9 cellular contexts compared by ENCODE assay signal in the genomic region with DNA sequence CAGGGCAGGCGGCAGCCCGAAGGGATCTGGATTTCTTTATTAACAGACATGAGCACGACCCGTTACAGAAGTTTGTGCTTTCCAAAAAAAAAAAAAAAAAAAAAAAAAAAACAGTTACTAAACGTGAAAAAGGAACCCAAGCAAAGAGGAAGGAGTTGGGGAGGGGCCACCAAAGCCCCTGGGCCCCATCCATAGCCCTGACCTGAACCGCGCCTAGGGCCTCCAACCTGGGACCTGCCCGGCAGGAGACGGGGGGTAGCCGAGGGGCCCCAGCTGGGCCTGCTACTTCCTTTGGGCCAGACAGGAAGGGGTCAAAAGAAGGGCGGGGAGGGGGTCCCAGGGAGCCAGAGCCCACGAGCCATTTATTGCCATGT. TPM values are rescaled to one million over a fixed set of nuclear protein-coding genes. Genes with fewer than 3 reads are reported as not detected.
A peak's percentile ranks its signal among the peaks of the same experiment; 100 is the strongest.
DNase-seq lines count a peak whose midpoint lies in the region; ATAC-seq and TF ChIP-seq lines count a peak whose summit lies in the region.
"Had no signal": no experiment of that assay in that cellular context is flagged by ENCODE, and none has a peak within 500 bp of the region (broad histone marks: within the 10 kb centered on the region; RNA-seq: fewer than 3 reads in every experiment).

No MANE protein-coding gene starts in this region.

- H3K4me3 Mint-ChIP-seq in activated T-helper 1 cell treated with anti-CD3 and anti-CD28 coated beads, Interleukin-12 subunit alpha, Interleukin-12 subunit beta, Interleukin-2, Interleukin-4 antibody, amounts not matched to agents 30 ng/mL and 10 ng/mL and 1 ng/mL, durations not matched to agents 14 hours and 24 hours and 36 hours = peak overlapping the region; percentile 84

- H3K4me1 ChIP-seq in left ventricle myocardium inferior = peaks cover 52% of the 10 kb centered on the region
- H3K4me1 ChIP-seq in mucosa of descending colon (ENCODE audit: low read depth) = peaks cover 13% of the 10 kb centered on the region
- peaks cover 24% of the 10 kb centered on the region for H3K4me1 ChIP-seq in upper lobe of right lung

- peaks cover 18% of the 10 kb centered on the region for H3K27me3 Mint-ChIP-seq in activated T-helper 1 cell treated with anti-CD3 and anti-CD28 coated beads, Interleukin-12 subunit alpha, Interleukin-12 subunit beta, Interleukin-2, Interleukin-4 antibody, amounts not matched to agents 30 ng/mL and 10 ng/mL and 1 ng/mL, durations not matched to agents 14 hours and 24 hours and 36 hours (ENCODE audit: insufficient read depth)

- H3K4me1 Mint-ChIP-seq in activated T-helper 1 cell treated with anti-CD3 and anti-CD28 coated beads, Interleukin-12 subunit alpha, Interleukin-12 subunit beta, Interleukin-2, Interleukin-4 antibody, amounts not matched to agents 30 ng/mL and 10 ng/mL and 1 ng/mL, durations not matched to agents 14 hours and 24 hours and 36 hours (ENCODE audit: low read depth) = peaks cover 16% of the 10 kb centered on the region

- H3K9me3 ChIP-seq in left ventricle myocardium inferior (replicated peaks) (no peaks in the 10 kb centered on the region), mucosa of descending colon (no peaks in the 10 kb centered on the region), upper lobe of right lung (no peaks in the 10 kb centered on the region)

- no peaks in the 10 kb centered on the region for H3K9me3 Mint-ChIP-seq in activated T-helper 1 cell treated with anti-CD3 and anti-CD28 coated beads, Interleukin-12 subunit alpha, Interleukin-12 subunit beta, Interleukin-2, Interleukin-4 antibody, amounts not matched to agents 30 ng/mL and 10 ng/mL and 1 ng/mL, durations not matched to agents 14 hours and 24 hours and 36 hours
- H3K9me3 Mint-ChIP-seq: dendritic cell treated with granulocyte-macrophage colony-stimulating factor and Interleukin-4, amounts not matched to agents 40 ng/mL and 50 ng/mL, for 4 days had no signal

- peaks cover 26% of the 10 kb centered on the region for H3K36me3 ChIP-seq in left ventricle myocardium inferior
- H3K36me3 ChIP-seq in mucosa of descending colon (ENCODE audit: low read depth) = no peaks in the 10 kb centered on the region
- H3K36me3 ChIP-seq in upper lobe of right lung = no peaks in the 10 kb centered on the region

- peak overlapping the region; percentile 75 for H3K4me3 ChIP-seq in left ventricle myocardium inferior
- no peak overlapping the region for H3K4me3 ChIP-seq in mucosa of descending colon
- H3K4me3 ChIP-seq in upper lobe of right lung = peak overlapping the region; percentile 57

- H3K36me3 Mint-ChIP-seq in activated T-helper 1 cell treated with anti-CD3 and anti-CD28 coated beads, Interleukin-12 subunit alpha, Interleukin-12 subunit beta, Interleukin-2, Interleukin-4 antibody, amounts not matched to agents 30 ng/mL and 10 ng/mL and 1 ng/mL, durations not matched to agents 14 hours and 24 hours and 36 hours (ENCODE audit: low read depth) = peaks cover 4% of the 10 kb centered on the region

- intact Hi-C loops in left ventricle myocardium inferior (cut with micrococcal nuclease) = loop anchor here (10.0 kb wide), 1 partner anchor 142 kb away; the partner anchor contains the start of gene MXD3
- intact Hi-C loops in cardiac septum (cut with DNase I) = loop anchor here (2.0 to 10.0 kb wide), 3 partner anchors 22 to 142 kb away; partner anchors contain the start of genes GRK6 and MXD3
- intact Hi-C loops in activated T-helper 1 cell treated with anti-CD3 and anti-CD28 coated beads, Interleukin-12 subunit alpha, Interleukin-12 subunit beta, Interleukin-2, Interleukin-4 antibody, amounts not matched to agents 30 ng/mL and 10 ng/mL and 1 ng/mL, durations not matched to agents 14 hours and 24 hours and 36 hours (cut with micrococcal nuclease) = loop anchor here (1.0 to 5.0 kb wide), 5 partner anchors 16 to 324 kb away; partner anchors contain the start of genes NSD1, PDLIM7 and TMED9
- intact Hi-C loops in mucosa of descending colon (cut with DNase I, micrococcal nuclease) = no loop called here
- intact Hi-C loops in upper lobe of right lung (cut with DNase I) = loop anchor here (10.0 kb wide), 1 partner anchor 52 kb away; the partner anchor contains the start of genes F12 and PFN3

- H3K27ac ChIP-seq in left ventricle myocardium inferior (replicated peaks) (peak overlapping the region; percentile 81), upper lobe of right lung (no peak overlapping the region)

- ATAC-seq in mucosa of descending colon = no peak
- ATAC-seq in upper lobe of right lung = no peak
- no peak for ATAC-seq in HG03159 (IDR thresholded peaks at IDR 0.05; ENCODE audit: unreplicated experiment)
- ATAC-seq in GM19452 (IDR thresholded peaks at IDR 0.05; ENCODE audit: unreplicated experiment) = no peak

- no peak for DNase-seq in left ventricle myocardium inferior
- no peak for DNase-seq in cardiac septum (ENCODE audit: low spot score)
- no peak for DNase-seq in activated T-helper 1 cell treated with anti-CD3 and anti-CD28 coated beads, Interleukin-12 subunit alpha, Interleukin-12 subunit beta, Interleukin-2, Interleukin-4 antibody, amounts not matched to agents 30 ng/mL and 10 ng/mL and 1 ng/mL, durations not matched to agents 14 hours and 24 hours and 36 hours (ENCODE audit: low spot score)
- DNase-seq in mucosa of descending colon = peak in 2 of 3 donors; percentile 54 to 69
- DNase-seq in upper lobe of right lung = no peak
- DNase-seq in NCI-H1048 (lab: John Stamatoyannopoulos, UW) = no peak

- H3K27ac Mint-ChIP-seq in activated T-helper 1 cell treated with anti-CD3 and anti-CD28 coated beads, Interleukin-12 subunit alpha, Interleukin-12 subunit beta, Interleukin-2, Interleukin-4 antibody, amounts not matched to agents 30 ng/mL and 10 ng/mL and 1 ng/mL, durations not matched to agents 14 hours and 24 hours and 36 hours = no peak overlapping the region
- H3K27ac Mint-ChIP-seq: dendritic cell treated with granulocyte-macrophage colony-stimulating factor and Interleukin-4, amounts not matched to agents 40 ng/mL and 50 ng/mL, for 4 days had no signal

- H3K27me3 ChIP-seq in left ventricle myocardium inferior (ENCODE audit: low read depth) = peaks cover 19% of the 10 kb centered on the region
- H3K27me3 ChIP-seq in upper lobe of right lung = no peaks in the 10 kb centered on the region

- peak; percentile 43 for TF ChIP-seq CTCF in left ventricle myocardium inferior (IDR thresholded peaks at IDR 0.05; ENCODE audit: borderline replicate concordance)
- no peak for TF ChIP-seq CTCF in mucosa of descending colon (IDR thresholded peaks at IDR 0.05)
- no peak for TF ChIP-seq CTCF in upper lobe of right lung (IDR thresholded peaks at IDR 0.05)

RNA-seq across cellular contexts. Expression of gene PRR7, which starts 10.0 kb away (rescaled TPM):
- total RNA-seq in left ventricle myocardium inferior = 2.1 TPM
- 5.1 TPM for total RNA-seq in cardiac septum
- 10.3 and 11.2 TPM in 2 replicates for total RNA-seq in activated T-helper 1 cell treated with anti-CD3 and anti-CD28 coated beads, Interleukin-12 subunit alpha, Interleukin-12 subunit beta, Interleukin-2, Interleukin-4 antibody, amounts not matched to agents 30 ng/mL and 10 ng/mL and 1 ng/mL, durations not matched to agents 14 hours and 24 hours and 36 hours
- total RNA-seq in mucosa of descending colon = 1 to 10 TPM; 1.1 to 1.2 (median 1.2) TPM
- 2.1 TPM for total RNA-seq in upper lobe of right lung

RNA-seq across cellular contexts. Expression of gene DBN1, which starts 16.9 kb away (rescaled TPM):
- 21.8 TPM for total RNA-seq in left ventricle myocardium inferior
- 27.5 TPM for total RNA-seq in cardiac septum
- 13.1 and 14.4 TPM in 2 replicates for total RNA-seq in activated T-helper 1 cell treated with anti-CD3 and anti-CD28 coated beads, Interleukin-12 subunit alpha, Interleukin-12 subunit beta, Interleukin-2, Interleukin-4 antibody, amounts not matched to agents 30 ng/mL and 10 ng/mL and 1 ng/mL, durations not matched to agents 14 hours and 24 hours and 36 hours
- 10 to 100 TPM; 12.1 to 61.8 (median 17.2) TPM for total RNA-seq in mucosa of descending colon
- 34.6 TPM for total RNA-seq in upper lobe of right lung

RNA-seq across cellular contexts. Expression of gene GRK6, which starts 30.1 kb away (rescaled TPM):
- total RNA-seq in left ventricle myocardium inferior (15.6 TPM), cardiac septum (20.2 TPM), mucosa of descending colon (10 to 100 TPM; 38.4 to 48.1 (median 46.7) TPM), upper lobe of right lung (43.9 TPM)
- total RNA-seq in activated T-helper 1 cell treated with anti-CD3 and anti-CD28 coated beads, Interleukin-12 subunit alpha, Interleukin-12 subunit beta, Interleukin-2, Interleukin-4 antibody, amounts not matched to agents 30 ng/mL and 10 ng/mL and 1 ng/mL, durations not matched to agents 14 hours and 24 hours and 36 hours = 122 and 132 TPM in 2 replicates

RNA-seq across cellular contexts. Expression of gene PDLIM7, which starts 40.8 kb away (rescaled TPM):
- total RNA-seq in left ventricle myocardium inferior (54.4 TPM), cardiac septum (133 TPM), mucosa of descending colon (100 to 1,000 TPM in 1 of 3 donors, 10 to 100 TPM in 2; 12.9 to 333 (median 54.0) TPM), upper lobe of right lung (59.1 TPM)
- 49.2 and 49.9 TPM in 2 replicates for total RNA-seq in activated T-helper 1 cell treated with anti-CD3 and anti-CD28 coated beads, Interleukin-12 subunit alpha, Interleukin-12 subunit beta, Interleukin-2, Interleukin-4 antibody, amounts not matched to agents 30 ng/mL and 10 ng/mL and 1 ng/mL, durations not matched to agents 14 hours and 24 hours and 36 hours

RNA-seq across cellular contexts. Expression of gene F12, which starts 47.2 kb away (rescaled TPM):
- total RNA-seq in left ventricle myocardium inferior (not detected), cardiac septum (not detected), mucosa of descending colon (1 to 10 TPM; 3.0 to 9.2 (median 7.0) TPM), upper lobe of right lung (0.69 TPM)
- total RNA-seq in activated T-helper 1 cell treated with anti-CD3 and anti-CD28 coated beads, Interleukin-12 subunit alpha, Interleukin-12 subunit beta, Interleukin-2, Interleukin-4 antibody, amounts not matched to agents 30 ng/mL and 10 ng/mL and 1 ng/mL, durations not matched to agents 14 hours and 24 hours and 36 hours = 1.3 and 2.2 TPM in 2 replicates

Comparison
In these comparisons a context has a peak if more than half of its experiments do, and no peak if none do; other contexts are left out.
1. DNase-seq: peak in mucosa of descending colon (2 of 3); none in left ventricle myocardium inferior (single experiment), cardiac septum (single experiment), activated T-helper 1 cell treated with anti-CD3 and anti-CD28 coated beads, Interleukin-12 subunit alpha, Interleukin-12 subunit beta, Interleukin-2, Interleukin-4 antibody, amounts not matched to agents 30 ng/mL and 10 ng/mL and 1 ng/mL, durations not matched to agents 14 hours and 24 hours and 36 hours (single experiment), upper lobe of right lung (single experiment) and NCI-H1048 (single experiment).
2. intact Hi-C loops: an anchor here in left ventricle myocardium inferior (10.0 kb wide), cardiac septum (2.0 to 10.0 kb wide), activated T-helper 1 cell treated with anti-CD3 and anti-CD28 coated beads, Interleukin-12 subunit alpha, Interleukin-12 subunit beta, Interleukin-2, Interleukin-4 antibody, amounts not matched to agents 30 ng/mL and 10 ng/mL and 1 ng/mL, durations not matched to agents 14 hours and 24 hours and 36 hours (1.0 to 5.0 kb wide) and upper lobe of right lung (10.0 kb wide); none called in mucosa of descending colon.